ENCODE assay signal across 28 cellular contexts in the genomic region with DNA sequence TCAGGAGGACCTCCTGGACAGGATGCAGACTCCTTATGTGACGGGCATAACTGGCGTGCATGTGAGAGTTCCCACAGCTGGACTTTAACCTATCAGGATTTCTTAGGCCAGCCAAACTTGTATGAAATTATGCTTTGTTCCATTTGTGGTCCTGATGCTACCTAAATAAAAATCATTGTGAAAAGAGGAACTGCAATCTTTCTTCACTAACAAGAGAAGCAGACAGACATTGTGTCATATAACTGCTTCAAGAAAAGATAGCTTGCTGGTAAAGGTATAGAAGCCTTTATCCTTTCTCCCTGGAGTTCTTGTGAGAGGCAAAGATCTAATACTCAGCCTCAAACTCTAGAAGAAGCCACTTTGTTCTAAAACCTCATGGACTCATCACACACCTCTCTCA.
"Had no signal": no experiment of that assay in that cellular context is flagged by ENCODE, and none has a peak within 500 bp of the region (broad histone marks: within the 10 kb centered on the region; RNA-seq: fewer than 3 reads in every experiment).

No MANE protein-coding gene starts in this region.

- H3K36me3 ChIP-seq: ascending aorta, cardiac muscle cell had no signal

- ATAC-seq: activated CD8-positive, alpha-beta T cell treated with anti-CD3 and anti-CD28 coated beads for 36 hours; activated naive CD8-positive, alpha-beta T cell treated with anti-CD3 and anti-CD28 coated beads, Interleukin-2, amount 50 U/mL, for 24 hours had no signal

- FAIRE-seq: bronchial epithelial cell, TTC549 had no signal

- H3K4me3 ChIP-seq: ascending aorta, cardiac muscle cell had no signal

- H3K27ac ChIP-seq: ascending aorta, cardiac muscle cell, VCaP had no signal

- DNase-seq: activated B cell treated with CpG ODN at 0.5 μM for 24 hours; activated CD4-positive, alpha-beta memory T cell treated with anti-CD3 and anti-CD28 coated beads for 36 hours; activated CD4-positive, alpha-beta T cell treated with anti-CD3 and anti-CD28 coated beads for 4 hours; activated CD4-positive, alpha-beta T cell treated with anti-CD3 and anti-CD28 coated beads, Interleukin-2, amount 10 ng/mL, durations not matched to agents 24 days and 14 days; activated CD4-positive, alpha-beta T cell treated with anti-CD3 and anti-CD28 coated beads, Interleukin-2, amount 50 U/mL, for 1 hour; activated CD4-positive, alpha-beta T cell treated with anti-CD3 and anti-CD28 coated beads, Interleukin-2, amount 50 U/mL, for 4 hours; activated CD4-positive, CD25-positive, alpha-beta regulatory T cell treated with anti-CD3 and anti-CD28 coated beads, Interleukin-2, amount 50 U/mL, for 72 hours; activated CD8-positive, alpha-beta memory T cell treated with anti-CD3 and anti-CD28 coated beads, Interleukin-2, amount 50 U/mL, for 4 hours; activated CD8-positive, alpha-beta T cell treated with anti-CD3 and anti-CD28 coated beads for 36 hours; activated effector memory CD4-positive, alpha-beta T cell treated with Interleukin-2 at 50 U/mL for 16 hours; activated gamma-delta T cell; activated naive CD4-positive, alpha-beta T cell treated with anti-CD3 and anti-CD28 coated beads, Interleukin-2, amount 10 ng/mL, durations not matched to agents 7 days and 5 days; activated naive CD4-positive, alpha-beta T cell treated with Interleukin-2 at 50 U/mL for 16 hours; activated naive CD8-positive, alpha-beta T cell treated with anti-CD3 and anti-CD28 coated beads, Interleukin-2, amount 10 ng/mL, durations not matched to agents 7 days and 5 days; activated naive CD8-positive, alpha-beta T cell treated with anti-CD3 and anti-CD28 coated beads, Interleukin-2, amount 50 U/mL, for 24 hours; activated T-cell treated with anti-CD3 and anti-CD28 coated beads, Interleukin-2, amount 50 U/mL, for 24 hours; activated T-cell treated with anti-CD3 and anti-CD28 coated beads, Interleukin-2, amount 50 U/mL, for 48 hours; amygdala; anterior cingulate cortex; caudate nucleus; cerebellar nuclear complex; T-helper 2 cell; T-helper 9 cell had no signal

- H3K9me3 ChIP-seq: ascending aorta had no signal

- H3K27me3 ChIP-seq: ascending aorta, cardiac muscle cell had no signal
